Comparison of ENCODE assay signal across 23 cellular contexts in genomic region chr15:41871175-41871905, GRCh38. TPM values are rescaled to one million over a fixed set of nuclear protein-coding genes. Genes with fewer than 3 reads are reported as not detected.
DNase-seq lines count a peak whose midpoint lies in the region; ATAC-seq and TF ChIP-seq lines count a peak whose summit lies in the region.
"Had no signal": no experiment of that assay in that cellular context is flagged by ENCODE, and none has a peak within 500 bp of the region (broad histone marks: within the 10 kb centered on the region; RNA-seq: fewer than 3 reads in every experiment).

No MANE protein-coding gene starts in this region.

- H3K4me1 Mint-ChIP-seq in activated T-cell treated with anti-CD3 and anti-CD28 coated beads, Interleukin-2, amount 50 U/mL, for 4 hours (ENCODE audit: low read depth): peaks cover 6% of the 10 kb centered on the region
- peaks cover 7 to 12% (median 9%) of the 10 kb centered on the region in 3 donors for H3K4me1 Mint-ChIP-seq in CD8-positive, alpha-beta memory T cell
- H3K4me1 Mint-ChIP-seq in T-helper 17 cell (peaks cover 15% of the 10 kb centered on the region), endodermal cell (peaks cover 4% of the 10 kb centered on the region)

- no peak overlapping the region for H2BK5ac ChIP-seq in mesenchymal stem cell (ENCODE audit: low read depth, low read length, poor library complexity, severe bottlenecking)

- ATAC-seq in activated T-cell treated with anti-CD3 and anti-CD28 coated beads, Interleukin-2, amount 50 U/mL, for 4 hours: peak; percentile 1 to 12
- ATAC-seq in T-helper 17 cell: no peak

- no peak overlapping the region for H3K4me2 ChIP-seq in mesenchymal stem cell (ENCODE audit: low read length, poor library complexity, severe bottlenecking)

- H3K4ac ChIP-seq in mesenchymal stem cell (ENCODE audit: low read depth in 1 of 2, low read length in 2 of 2): no peak overlapping the region

- no peaks in the 10 kb centered on the region for H3K36me3 Mint-ChIP-seq in activated T-cell treated with anti-CD3 and anti-CD28 coated beads, Interleukin-2, amount 50 U/mL, for 4 hours (ENCODE audit: insufficient read depth)
- H3K36me3 Mint-ChIP-seq in CD8-positive, alpha-beta memory T cell: no peaks in the 10 kb centered on the region
- H3K36me3 Mint-ChIP-seq in T-helper 17 cell (ENCODE audit: low read depth) (no peaks in the 10 kb centered on the region), endodermal cell (ENCODE audit: low read depth) (no peaks in the 10 kb centered on the region)
- H3K36me3 Mint-ChIP-seq: IgD-negative memory B cell had no signal

- TF ChIP-seq CTCF in endodermal cell (conservative IDR thresholded peaks at IDR 0.05): no peak

- H3K27ac ChIP-seq in CD8-positive, alpha-beta memory T cell (ENCODE audit: low read depth, low read length): no peak overlapping the region
- H3K27ac ChIP-seq in mesenchymal stem cell (ENCODE audit: low read length, poor library complexity, severe bottlenecking) (peak overlapping the region; percentile 8), endodermal cell (ENCODE audit: low read depth, low read length) (no peak overlapping the region)
- H3K27ac ChIP-seq: breast epithelium, testis had no signal

- no peak overlapping the region for H2BK12ac ChIP-seq in mesenchymal stem cell (ENCODE audit: low read length in 2 of 2)

- CTCF ChIA-PET in CD8-positive, alpha-beta memory T cell (lab: Charles Lee): interaction anchor here (0.9 to 1.6 kb wide), 5 partner anchors 10 to 98 kb away, joined by 4 to 6 read pairs (median 5); partner anchors contain the start of genes MAPKBP1 and SPTBN5

- H3K9ac ChIP-seq in mesenchymal stem cell (ENCODE audit: low read length) (no peak overlapping the region), endodermal cell (ENCODE audit: extremely low read depth, low read length, poor library complexity, severe bottlenecking) (no peak overlapping the region)

- no peaks in the 10 kb centered on the region for H3K36me3 ChIP-seq in CD8-positive, alpha-beta memory T cell (ENCODE audit: insufficient read depth, low read length)
- peaks cover 0 to 64% of the 10 kb centered on the region in 2 experiments for H3K36me3 ChIP-seq in mesenchymal stem cell (ENCODE audit: control insufficient read depth in 1 of 2, insufficient read depth in 2 of 2, low read depth in 1 of 2, low read length in 2 of 2)
- no peaks in the 10 kb centered on the region for H3K36me3 ChIP-seq in endodermal cell (ENCODE audit: control insufficient read depth, insufficient read depth, low read length)
- H3K36me3 ChIP-seq: breast epithelium had no signal

- H3K14ac ChIP-seq in mesenchymal stem cell (ENCODE audit: low read length in 2 of 2): no peak overlapping the region

- H3K27ac Mint-ChIP-seq in CD8-positive, alpha-beta memory T cell: peak overlapping the region; percentile 73 to 96 (median 91)
- H3K27ac Mint-ChIP-seq in T-helper 17 cell (peak overlapping the region; percentile 95), endodermal cell (no peak overlapping the region)
- H3K27ac Mint-ChIP-seq: IgD-negative memory B cell, progenitor cell of endocrine pancreas had no signal

- H3K9me3 Mint-ChIP-seq in activated T-cell treated with anti-CD3 and anti-CD28 coated beads, Interleukin-2, amount 50 U/mL, for 4 hours: no peaks in the 10 kb centered on the region
- H3K9me3 Mint-ChIP-seq in CD8-positive, alpha-beta memory T cell: no peaks in the 10 kb centered on the region
- no peaks in the 10 kb centered on the region for H3K9me3 Mint-ChIP-seq in endodermal cell

- no peak overlapping the region for H3K23ac ChIP-seq in mesenchymal stem cell (ENCODE audit: low read length in 2 of 2)

- H4K91ac ChIP-seq in mesenchymal stem cell (ENCODE audit: low read length): no peak overlapping the region

- no peak overlapping the region for H2BK15ac ChIP-seq in mesenchymal stem cell (ENCODE audit: low read depth, poor library complexity, severe bottlenecking)

- H3K27me3 Mint-ChIP-seq in activated T-cell treated with anti-CD3 and anti-CD28 coated beads, Interleukin-2, amount 50 U/mL, for 4 hours (ENCODE audit: low read depth): no peaks in the 10 kb centered on the region
- H3K27me3 Mint-ChIP-seq in CD8-positive, alpha-beta memory T cell: peaks cover 0 to 4% of the 10 kb centered on the region in 2 donors
- H3K27me3 Mint-ChIP-seq in T-helper 17 cell: no peaks in the 10 kb centered on the region
- peaks cover 4% of the 10 kb centered on the region for H3K27me3 Mint-ChIP-seq in endodermal cell (ENCODE audit: insufficient read depth)

- no peak overlapping the region for H2AFZ ChIP-seq in mesenchymal stem cell (ENCODE audit: low read depth, low read length)

- WGBS in mesenchymal stem cell: 91% methylated on average over 19 of the region's 19 CpGs
- WGBS in endodermal cell (ENCODE audit: insufficient coverage in 1 of 2, insufficient read length in 1 of 2), 2 experiments: 92 to 98% methylated on average over 6 to 19 of the region's 19 CpGs

- H3K18ac ChIP-seq in mesenchymal stem cell (ENCODE audit: low read depth in 1 of 2, low read length in 2 of 2): no peak overlapping the region

- no peaks in the 10 kb centered on the region for H3K9me3 ChIP-seq in CD8-positive, alpha-beta memory T cell (ENCODE audit: low read length)
- H3K9me3 ChIP-seq in T-helper 17 cell (ENCODE audit: control insufficient read depth, low read length, poor library complexity, severe bottlenecking) (no peaks in the 10 kb centered on the region), mesenchymal stem cell (ENCODE audit: control insufficient read depth, low read length) (no peaks in the 10 kb centered on the region), endodermal cell (ENCODE audit: control insufficient read depth, low read length) (no peaks in the 10 kb centered on the region)
- H3K9me3 ChIP-seq: breast epithelium, mucosa of descending colon, testis had no signal

- no peak overlapping the region for H3K4me3 Mint-ChIP-seq in activated T-cell treated with anti-CD3 and anti-CD28 coated beads, Interleukin-2, amount 50 U/mL, for 4 hours
- no peak overlapping the region for H3K4me3 Mint-ChIP-seq in CD8-positive, alpha-beta memory T cell
- peak overlapping the region; percentile 86 for H3K4me3 Mint-ChIP-seq in T-helper 17 cell
- H3K4me3 Mint-ChIP-seq in endodermal cell: no peak overlapping the region

- H3K27me3 ChIP-seq in CD8-positive, alpha-beta memory T cell (ENCODE audit: insufficient read depth, low read length, poor library complexity, severe bottlenecking): no peaks in the 10 kb centered on the region
- peaks cover 0 to 41% of the 10 kb centered on the region in 2 experiments for H3K27me3 ChIP-seq in mesenchymal stem cell (ENCODE audit: control insufficient read depth in 1 of 2, insufficient read depth in 1 of 2, low read length in 2 of 2)
- no peaks in the 10 kb centered on the region for H3K27me3 ChIP-seq in endodermal cell (ENCODE audit: control insufficient read depth, insufficient read depth, low read length, poor library complexity, severe bottlenecking)
- H3K27me3 ChIP-seq: breast epithelium, testis had no signal

- peaks cover 8% of the 10 kb centered on the region for H3K4me1 ChIP-seq in CD8-positive, alpha-beta memory T cell (ENCODE audit: insufficient read depth, low read length)
- peaks cover 26% of the 10 kb centered on the region for H3K4me1 ChIP-seq in mesenchymal stem cell (ENCODE audit: control insufficient read depth, insufficient read depth, low read depth, low read length)
- peaks cover 2% of the 10 kb centered on the region for H3K4me1 ChIP-seq in endodermal cell (ENCODE audit: control insufficient read depth, insufficient read depth, low read length)
- H3K4me1 ChIP-seq: breast epithelium, testis had no signal

- no peak overlapping the region for H2AK5ac ChIP-seq in mesenchymal stem cell (ENCODE audit: low read length, severe bottlenecking)

- no peak overlapping the region for H3K4me3 ChIP-seq in CD8-positive, alpha-beta memory T cell (ENCODE audit: low read length)
- no peak overlapping the region for H3K4me3 ChIP-seq in mesenchymal stem cell (ENCODE audit: insufficient read depth in 1 of 2, low read depth in 1 of 2, low read length in 2 of 2)
- no peak overlapping the region for H3K4me3 ChIP-seq in endodermal cell (ENCODE audit: low read length)
- H3K4me3 ChIP-seq: breast epithelium, lung, mucosa of descending colon, testis had no signal

- no peak overlapping the region for H4K8ac ChIP-seq in mesenchymal stem cell (ENCODE audit: low read length)

- POLR2A ChIA-PET in CD8-positive, alpha-beta memory T cell (lab: Charles Lee): interaction anchor here (1.8 kb wide), 1 partner anchor 24 kb away, joined by 7 read pairs; no protein-coding TSS in a partner anchor

- no peak overlapping the region for H2BK120ac ChIP-seq in mesenchymal stem cell (ENCODE audit: low read depth, low read length)

- no peaks in the 10 kb centered on the region for H3K79me1 ChIP-seq in mesenchymal stem cell (replicated peaks; ENCODE audit: low read length, poor library complexity, severe bottlenecking)

- no peak for DNase-seq in activated T-cell treated with anti-CD3 and anti-CD28 coated beads, Interleukin-2, amount 50 U/mL, for 4 hours
- DNase-seq in activated T-cell treated with anti-CD3 and anti-CD28 coated beads for 4 hours (no peak), T-helper 17 cell (no peak), mesenchymal stem cell (no peak), DMS153 treated with DMSO at 0.1 percent for 48 hours (lab: John Stamatoyannopoulos, UW; ENCODE audit: unreplicated experiment) (no peak), endodermal cell (no peak), iPS-NIHi11 (ENCODE audit: low spot score) (no peak)
- no peak for DNase-seq in CD8-positive, alpha-beta memory T cell
- DNase-seq: DMS79 treated with DMSO at 0.1 percent for 48 hours; effector CD8-positive, alpha-beta T cell; erythroblast; GF-D8; NCI-H1092 treated with DMSO at 0.1 percent for 48 hours; NCI-H187; NCI-H2171 treated with DMSO at 0.1 percent for 48 hours; NCI-H524; NK-92 treated with Interleukin-12 subunit alpha and Interleukin-12 subunit beta, amount 100 ng/mL, for 24 hours; testis had no signal

RNA-seq across cellular contexts. Expression of gene SPTBN5, which starts 22.5 kb away (rescaled TPM):
- total RNA-seq in activated T-cell treated with anti-CD3 and anti-CD28 coated beads, Interleukin-2, amount 50 U/mL, for 4 hours: under 1 TPM; 0.16 to 0.69 (median 0.46) TPM
- total RNA-seq in CD8-positive, alpha-beta memory T cell: under 1 TPM; 0.31 to 0.39 TPM
- polyA plus RNA-seq in CD8-positive, alpha-beta memory T cell: not detected
- 1 to 10 TPM; 1.9 to 2.2 TPM for total RNA-seq in T-helper 17 cell
- 0.32 TPM for polyA plus RNA-seq in mesenchymal stem cell (2013, experiment 1 of 2)
- polyA plus RNA-seq in mesenchymal stem cell (2013, experiment 2 of 2): 0.29 TPM
- total RNA-seq in endodermal cell: 1 to 10 TPM; 2.0 to 2.8 TPM
- 0.25 TPM for polyA plus RNA-seq in endodermal cell (2013, experiment 1 of 2)
- 0.29 TPM for polyA plus RNA-seq in endodermal cell (2013, experiment 2 of 2)
- polyA plus RNA-seq: IgD-negative memory B cell had no signal

RNA-seq across cellular contexts. Expression of gene PLA2G4B, which starts 32.7 kb away (rescaled TPM):
- 1 to 10 TPM; 3.6 to 5.5 (median 4.9) TPM for total RNA-seq in activated T-cell treated with anti-CD3 and anti-CD28 coated beads, Interleukin-2, amount 50 U/mL, for 4 hours
- total RNA-seq in CD8-positive, alpha-beta memory T cell: 1 to 10 TPM; 5.9 to 6.8 TPM
- polyA plus RNA-seq in CD8-positive, alpha-beta memory T cell: 3.1 TPM
- total RNA-seq in T-helper 17 cell: 10 to 100 TPM; 23.1 to 34.8 TPM
- 3.3 TPM for polyA plus RNA-seq in mesenchymal stem cell (2013, experiment 1 of 2)
- polyA plus RNA-seq in mesenchymal stem cell (2013, experiment 2 of 2): 2.0 TPM
- 10 to 100 TPM in 1 of 2 donors, 1 to 10 TPM in 1; 6.9 to 10.1 TPM for total RNA-seq in endodermal cell
- 21.8 TPM for polyA plus RNA-seq in endodermal cell (2013, experiment 1 of 2)
- 25.3 TPM for polyA plus RNA-seq in endodermal cell (2013, experiment 2 of 2)

RNA-seq across cellular contexts. Expression of gene JMJD7, which starts 43.4 kb away (rescaled TPM):
- 10 to 100 TPM in 1 of 3 donors, 1 to 10 TPM in 2; 8.4 to 11.7 (median 8.8) TPM for total RNA-seq in activated T-cell treated with anti-CD3 and anti-CD28 coated beads, Interleukin-2, amount 50 U/mL, for 4 hours
- 10 to 100 TPM; 14.4 to 15.0 TPM for total RNA-seq in CD8-positive, alpha-beta memory T cell
- polyA plus RNA-seq in CD8-positive, alpha-beta memory T cell: 25.5 TPM
- total RNA-seq in T-helper 17 cell: 10 to 100 TPM; 26.7 to 35.6 TPM
- polyA plus RNA-seq in mesenchymal stem cell (2013, experiment 1 of 2): 2.6 TPM
- polyA plus RNA-seq in mesenchymal stem cell (2013, experiment 2 of 2): 2.5 TPM
- total RNA-seq in endodermal cell: 10 to 100 TPM; 18.4 to 22.1 TPM
- 14.1 TPM for polyA plus RNA-seq in endodermal cell (2013, experiment 1 of 2)
- polyA plus RNA-seq in endodermal cell (2013, experiment 2 of 2): 11.3 TPM
